ENCODE assay signal across 30 cellular contexts in genomic region chr3:163745204-163745603, GRCh38.
"Had no signal": no experiment of that assay in that cellular context is flagged by ENCODE, and none has a peak within 500 bp of the region (broad histone marks: within the 10 kb centered on the region; RNA-seq: fewer than 3 reads in every experiment).

No MANE protein-coding gene starts in this region.

- ATAC-seq: left colon; natural killer cell; right cardiac atrium; sciatic nerve; stimulated activated naive B cell treated with anti-CD40 and anti-IgM and Interleukin-4, amounts not matched to agents 10 μg/mL and 1 μg/mL and 100 μg/mL, for 72 hours had no signal

- H3K9ac ChIP-seq: neural progenitor cell had no signal

- H3K27me3 Mint-ChIP-seq: naive B cell; stimulated activated naive B cell treated with anti-CD40 and anti-IgM and Interleukin-4, amounts not matched to agents 10 μg/mL and 1 μg/mL and 100 μg/mL, for 72 hours; stimulated activated naive CD8-positive, alpha-beta T cell treated with anti-CD3 and anti-CD28 coated beads, Interleukin-15, Interleukin-2, amounts not matched to agents 100 ng/mL and 50 ng/mL, for 24 hours; type B pancreatic cell had no signal

- H3K4me3 ChIP-seq: left ventricle myocardium inferior, lung, neural progenitor cell, ovary, prostate gland, skin epidermis, suprapubic skin, thoracic aorta, tibial artery, uterus had no signal

- H3K27me3 ChIP-seq: neural progenitor cell, ovary, suprapubic skin, tibial artery, uterus had no signal

- H3K4me1 Mint-ChIP-seq: immature natural killer cell; mesothelial cell of epicardium; naive B cell; natural killer cell; nephron progenitor cell; neural progenitor cell; stimulated activated naive B cell treated with anti-CD40 and anti-IgM and Interleukin-4, amounts not matched to agents 10 μg/mL and 1 μg/mL and 100 μg/mL, for 72 hours had no signal

- H2AFZ ChIP-seq: neural progenitor cell had no signal

- FAIRE-seq: islet of Langerhans, kidney had no signal

- H3K4me1 ChIP-seq: left ventricle myocardium inferior, neural progenitor cell, prostate gland, suprapubic skin, tibial artery, uterus had no signal

- H3K9me3 ChIP-seq: ovary, prostate gland, suprapubic skin, thoracic aorta, uterus had no signal

- DNase-seq: hypothalamus; immature natural killer cell; kidney; left colon; left ventricle myocardium inferior; mesendoderm; naive B cell; natural killer cell; nephron progenitor cell; ovary; retina; right cardiac atrium; stimulated activated CD4-positive, alpha-beta T cell treated with anti-CD3 and anti-CD28 coated beads, Interleukin-12 subunit alpha, Interleukin-12 subunit beta, amount 100 ng/mL, for 4 hours; stimulated activated CD4-positive, alpha-beta T cell treated with anti-CD3 and anti-CD28 coated beads, Interleukin-15, amount 100 ng/mL, for 24 hours; stimulated activated CD4-positive, alpha-beta T cell treated with anti-CD3 and anti-CD28 coated beads, Interleukin-2, amount 100 ng/mL, for 24 hours; stimulated activated CD4-positive, alpha-beta T cell treated with anti-CD3 and anti-CD28 coated beads, Interleukin-4, amount 100 ng/mL, for 1 hour; stimulated activated naive B cell treated with anti-CD40 and anti-IgM and Interleukin-4, amounts not matched to agents 10 μg/mL and 1 μg/mL and 100 μg/mL, for 72 hours; tibial artery; uterus had no signal

- H3K27ac ChIP-seq: left ventricle myocardium inferior, neural progenitor cell, ovary, prostate gland, skin epidermis, suprapubic skin, thoracic aorta, tibial artery, uterus had no signal

- H3K36me3 Mint-ChIP-seq: immature natural killer cell; mesothelial cell of epicardium; naive B cell; natural killer cell; neural progenitor cell; stimulated activated naive B cell treated with anti-CD40 and anti-IgM and Interleukin-4, amounts not matched to agents 10 μg/mL and 1 μg/mL and 100 μg/mL, for 72 hours had no signal

- H3K4me2 ChIP-seq: neural progenitor cell had no signal

- H3K4me3 Mint-ChIP-seq: immature natural killer cell; mesothelial cell of epicardium; naive B cell; natural killer cell; nephron progenitor cell; neural progenitor cell; stimulated activated naive B cell treated with anti-CD40 and anti-IgM and Interleukin-4, amounts not matched to agents 10 μg/mL and 1 μg/mL and 100 μg/mL, for 72 hours; stimulated activated naive CD8-positive, alpha-beta T cell treated with anti-CD3 and anti-CD28 coated beads, Interleukin-15, Interleukin-2, amounts not matched to agents 100 ng/mL and 50 ng/mL, for 24 hours; type B pancreatic cell had no signal

- H3K27ac Mint-ChIP-seq: immature natural killer cell; mesothelial cell of epicardium; naive B cell; natural killer cell; nephron progenitor cell; neural progenitor cell; stimulated activated naive B cell treated with anti-CD40 and anti-IgM and Interleukin-4, amounts not matched to agents 10 μg/mL and 1 μg/mL and 100 μg/mL, for 72 hours; stimulated activated naive CD8-positive, alpha-beta T cell treated with anti-CD3 and anti-CD28 coated beads, Interleukin-15, Interleukin-2, amounts not matched to agents 100 ng/mL and 50 ng/mL, for 24 hours; type B pancreatic cell had no signal

- H3K36me3 ChIP-seq: left ventricle myocardium inferior, neural progenitor cell, ovary, prostate gland, suprapubic skin, thoracic aorta, tibial artery, uterus had no signal
